Comparison of ENCODE assay signal across 10 cellular contexts in the genomic region with DNA sequence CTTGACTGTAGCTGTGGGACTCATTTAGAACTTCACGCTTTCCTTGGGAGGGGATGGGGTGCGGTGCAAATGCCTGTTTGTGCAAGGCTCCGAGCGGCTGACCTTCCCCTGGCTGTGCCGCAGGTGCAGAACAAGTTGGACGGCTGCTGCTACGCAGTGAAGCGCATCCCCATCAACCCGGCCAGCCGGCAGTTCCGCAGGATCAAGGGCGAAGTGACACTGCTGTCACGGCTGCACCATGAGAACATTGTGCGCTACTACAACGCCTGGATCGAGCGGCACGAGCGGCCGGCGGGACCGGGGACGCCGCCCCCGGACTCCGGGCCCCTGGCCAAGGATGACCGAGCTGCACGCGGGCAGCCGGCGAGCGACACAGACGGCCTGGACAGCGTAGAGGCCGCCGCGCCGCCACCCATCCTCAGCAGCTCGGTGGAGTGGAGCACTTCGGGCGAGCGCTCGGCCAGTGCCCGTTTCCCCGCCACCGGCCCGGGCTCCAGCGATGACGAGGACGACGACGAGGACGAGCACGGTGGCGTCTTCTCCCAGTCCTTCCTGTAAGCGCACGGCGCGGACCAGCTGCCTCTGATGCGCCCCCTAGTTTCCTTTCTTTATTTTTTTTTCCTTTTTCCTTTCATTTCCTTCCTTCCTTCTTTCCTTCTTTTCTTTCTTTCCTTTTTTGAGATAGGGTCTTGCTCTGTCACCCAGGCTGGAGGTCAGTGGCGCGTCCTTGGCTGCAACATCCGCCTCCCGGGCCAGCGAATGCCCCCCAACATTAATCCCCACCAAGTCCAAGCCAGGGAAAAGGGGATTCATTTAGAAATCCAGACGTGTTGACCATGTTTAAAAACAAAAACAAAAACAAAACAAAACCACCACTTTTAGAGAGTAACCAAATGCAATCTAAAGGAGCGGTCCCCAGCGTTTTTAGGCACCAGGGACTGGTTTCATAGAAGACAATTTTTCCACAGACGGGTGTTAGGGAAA. TPM values are rescaled to one million over a fixed set of nuclear protein-coding genes. Genes with fewer than 3 reads are reported as not detected.
DNase-seq lines count a peak whose midpoint lies in the region; ATAC-seq and TF ChIP-seq lines count a peak whose summit lies in the region.
"Had no signal": no experiment of that assay in that cellular context is flagged by ENCODE, and none has a peak within 500 bp of the region (broad histone marks: within the 10 kb centered on the region; RNA-seq: fewer than 3 reads in every experiment).

No MANE protein-coding gene starts in this region.

- DNase-seq in NCI-H1436 (lab: John Stamatoyannopoulos, UW) (peak; percentile 58), NCI-H1436 treated with DMSO at 0.1 percent for 48 hours (lab: John Stamatoyannopoulos, UW) (no peak), SW480 (ENCODE audit: low spot score) (peak; percentile 77), epithelial cell of esophagus (ENCODE audit: low read depth) (peak; percentile 66), lower lobe of right lung (peak; percentile 59), thyroid gland (peak; percentile 88), T-helper 9 cell (no peak), DMS153 (lab: John Stamatoyannopoulos, UW) (no peak)

- WGBS in thyroid gland, 2 donors: 11 to 17% methylated on average over 34 to 43 of the region's 69 CpGs

- H3K36me3 ChIP-seq in lower lobe of right lung: peaks cover 69% of the 10 kb centered on the region
- H3K36me3 ChIP-seq in thyroid gland: peaks cover 0 to 6% of the 10 kb centered on the region in 2 donors

- peak; percentile 44 for TF ChIP-seq CTCF in epithelial cell of esophagus (IDR thresholded peaks at IDR 0.05; ENCODE audit: insufficient read depth, low read depth, low read length, missing control alignments)
- TF ChIP-seq CTCF in lower lobe of right lung (IDR thresholded peaks at IDR 0.05): peak; percentile 37
- peak in 5 of 6 experiments; percentile 19 to 76 (median 47) for TF ChIP-seq CTCF in thyroid gland (IDR thresholded peaks at IDR 0.05)

- TF ChIP-seq POLR2A in thyroid gland (IDR thresholded peaks at IDR 0.05): peak in 1 of 2 donors; percentile 45

- H3K27ac ChIP-seq in lower lobe of right lung (peak overlapping the region; percentile 64), thyroid gland (peak overlapping the region; percentile 66 to 79 (median 76))
- H3K27ac ChIP-seq: A549 had no signal

- H3K4me1 ChIP-seq in lower lobe of right lung: no peaks in the 10 kb centered on the region
- peaks cover 4 to 5% of the 10 kb centered on the region in 2 donors for H3K4me1 ChIP-seq in thyroid gland
- H3K4me1 ChIP-seq: A549 had no signal

- no peaks in the 10 kb centered on the region for H3K9me3 ChIP-seq in lower lobe of right lung
- H3K9me3 ChIP-seq in thyroid gland: no peaks in the 10 kb centered on the region
- H3K9me3 ChIP-seq: A549 had no signal

- intact Hi-C loops in lower lobe of right lung (cut with DNase I) (no loop called here), thyroid gland (cut with DNase I) (loop anchor here (5.0 kb wide), 1 partner anchor 189 kb away; no protein-coding TSS in a partner anchor)

- H3K4me3 ChIP-seq in epithelial cell of esophagus (ENCODE audit: low read length) (peak overlapping the region; percentile 34), lower lobe of right lung (peak overlapping the region; percentile 58), thyroid gland (replicated peaks in 1 of 3) (peak overlapping the region; percentile 3 to 47 (median 7))
- H3K4me3 ChIP-seq: A549 had no signal

- ATAC-seq in lower lobe of right lung: peak; percentile 81 to 85
- ATAC-seq: A549 had no signal

- H3K27me3 ChIP-seq in lower lobe of right lung (ENCODE audit: low read depth) (no peaks in the 10 kb centered on the region), thyroid gland (no peaks in the 10 kb centered on the region)

RNA-seq across cellular contexts. Expression of a gene that starts 42.7 kb away (rescaled TPM):
- total RNA-seq in lower lobe of right lung: 36.0 TPM
- total RNA-seq in thyroid gland: 10 to 100 TPM; 50.9 to 71.2 (median 62.2) TPM

RNA-seq across cellular contexts. Expression of a gene that starts 56.5 kb away (rescaled TPM):
- 2.4 TPM for total RNA-seq in lower lobe of right lung
- total RNA-seq in thyroid gland: 10 to 100 TPM in 1 of 4 donors, 1 to 10 TPM in 3; 4.3 to 15.0 (median 7.9) TPM
- total RNA-seq: T-helper 2 cell treated with Interferon-gamma antibody and Interleukin-4, amounts not matched to agents 100 ng/mL and 5 ng/mL, for 36 hours had no signal

Comparison
In these comparisons a context has a peak if more than half of its experiments do, and no peak if none do; other contexts are left out.
1. DNase-seq: peak in NCI-H1436 (single experiment), SW480 (single experiment), epithelial cell of esophagus (single experiment), lower lobe of right lung (single experiment) and thyroid gland (2 of 2); none in NCI-H1436 treated with DMSO at 0.1 percent for 48 hours (single experiment), T-helper 9 cell (single experiment) and DMS153 (single experiment).
2. H3K4me3 ChIP-seq: peak in every context shown above with its lines; median percentile 58 in lower lobe of right lung; 34 in epithelial cell of esophagus; 7 in thyroid gland.
3. Peak in every context shown above with its lines, with median percentiles within 50 percentile points of each other: CTCF ChIP-seq.